Comparison of ENCODE assay signal across 8 cellular contexts in genomic region chr11:108788565-108789199, GRCh38.
A peak's percentile ranks its signal among the peaks of the same experiment; 100 is the strongest.
DNase-seq lines count a peak whose midpoint lies in the region; ATAC-seq and TF ChIP-seq lines count a peak whose summit lies in the region.

No MANE protein-coding gene starts in this region.

- no peak overlapping the region for H3K27ac Mint-ChIP-seq in brain
- H3K27ac Mint-ChIP-seq in natural killer cell treated with Interleukin-12 subunit alpha and Interleukin-12 subunit beta and Interleukin-15 and Interleukin-18, amount 100 ng/mL, for 72 hours, result no peak overlapping the region

- H3K27ac ChIP-seq in HL-60 (replicated peaks) (no peak overlapping the region), osteoblast (ENCODE audit: low read depth, low read length) (no peak overlapping the region)

- no peak overlapping the region for H3K4me2 ChIP-seq in osteoblast (ENCODE audit: insufficient read depth, low read length)

- no peaks in the 10 kb centered on the region for H3K9me3 ChIP-seq in osteoblast (ENCODE audit: low read depth, low read length)

- no peaks in the 10 kb centered on the region for H3K27me3 Mint-ChIP-seq in brain
- no peaks in the 10 kb centered on the region for H3K27me3 Mint-ChIP-seq in natural killer cell treated with Interleukin-12 subunit alpha and Interleukin-12 subunit beta and Interleukin-15 and Interleukin-18, amount 100 ng/mL, for 72 hours

- peaks cover 21% of the 10 kb centered on the region for H3K4me1 Mint-ChIP-seq in brain
- H3K4me1 Mint-ChIP-seq in natural killer cell treated with Interleukin-12 subunit alpha and Interleukin-12 subunit beta and Interleukin-15 and Interleukin-18, amount 100 ng/mL, for 72 hours (ENCODE audit: low read depth in 2 of 2), result peaks cover 37 to 41% of the 10 kb centered on the region in 2 donors

- H3K79me2 ChIP-seq in osteoblast (ENCODE audit: insufficient read depth, low read length), result peaks cover 47% of the 10 kb centered on the region

- peak; percentile 24 for TF ChIP-seq CTCF in HL-60 (IDR thresholded peaks at IDR 0.05; ENCODE audit: insufficient read depth, low read length)
- peak; percentile 25 to 50 for TF ChIP-seq CTCF in brain (conservative IDR thresholded peaks at IDR 0.05)
- peak; percentile 53 for TF ChIP-seq CTCF in osteoblast (IDR thresholded peaks at IDR 0.05; ENCODE audit: extremely low read depth, low read depth, low read length)

- peaks cover 27% of the 10 kb centered on the region for H3K36me3 Mint-ChIP-seq in brain
- H3K36me3 Mint-ChIP-seq in natural killer cell treated with Interleukin-12 subunit alpha and Interleukin-12 subunit beta and Interleukin-15 and Interleukin-18, amount 100 ng/mL, for 72 hours, result no peaks in the 10 kb centered on the region

- DNase-seq in DMS53 (lab: John Stamatoyannopoulos, UW), result peak; percentile 21
- no peak for DNase-seq in DMS53 treated with DMSO at 0.1 percent for 48 hours (lab: John Stamatoyannopoulos, UW; ENCODE audit: unreplicated experiment)
- DNase-seq in HL-60 (ENCODE audit: low read depth in 1 of 2, low spot score in 1 of 2), result no peak
- DNase-seq in osteoblast (ENCODE audit: insufficient read length, low spot score, missing footprints), result peak; percentile 43
- DNase-seq in middle frontal gyrus (ENCODE audit: extremely low spot score, low spot score), result no peak
- DNase-seq in natural killer cell treated with Interleukin-12 subunit alpha and Interleukin-12 subunit beta and Interleukin-15 and Interleukin-18, amount 100 ng/mL, for 72 hours (ENCODE audit: low spot score), result no peak
- DNase-seq in DMS153 (lab: John Stamatoyannopoulos, UW), result no peak

- H3K36me3 ChIP-seq in osteoblast (ENCODE audit: insufficient read depth, low read length), result no peaks in the 10 kb centered on the region

- no peaks in the 10 kb centered on the region for H4K20me1 ChIP-seq in osteoblast (ENCODE audit: insufficient read depth, low read length)

- no peak overlapping the region for H3K4me3 Mint-ChIP-seq in brain
- no peak overlapping the region for H3K4me3 Mint-ChIP-seq in natural killer cell treated with Interleukin-12 subunit alpha and Interleukin-12 subunit beta and Interleukin-15 and Interleukin-18, amount 100 ng/mL, for 72 hours

- no peak overlapping the region for H3K4me3 ChIP-seq in HL-60 (replicated peaks; ENCODE audit: insufficient read depth, low read length)
- no peak overlapping the region for H3K4me3 ChIP-seq in osteoblast (ENCODE audit: insufficient read depth, low read length)

- H3K9me3 Mint-ChIP-seq in brain, result peaks cover 16 to 25% (median 24%) of the 10 kb centered on the region in 5 experiments
- no peaks in the 10 kb centered on the region for H3K9me3 Mint-ChIP-seq in natural killer cell treated with Interleukin-12 subunit alpha and Interleukin-12 subunit beta and Interleukin-15 and Interleukin-18, amount 100 ng/mL, for 72 hours

- H2AFZ ChIP-seq in osteoblast (ENCODE audit: low read length), result peak overlapping the region; percentile 57

- H3K4me1 ChIP-seq in osteoblast (ENCODE audit: insufficient read depth, low read length), result peaks cover 4% of the 10 kb centered on the region

- no peak for ATAC-seq in natural killer cell treated with Interleukin-12 subunit alpha and Interleukin-12 subunit beta and Interleukin-15 and Interleukin-18, amount 100 ng/mL, for 72 hours

- H3K27me3 ChIP-seq in HL-60 (ENCODE audit: insufficient read depth, poor library complexity, severe bottlenecking), result no peaks in the 10 kb centered on the region
- H3K27me3 ChIP-seq in osteoblast (ENCODE audit: insufficient read depth, low read length), result no peaks in the 10 kb centered on the region

Comparison
In these comparisons a context has a peak if more than half of its experiments do, and no peak if none do; other contexts are left out.
1. DNase-seq: peak in DMS53 (single experiment) and osteoblast (single experiment); none in DMS53 treated with DMSO at 0.1 percent for 48 hours (single experiment), HL-60 (0 of 2), middle frontal gyrus (single experiment), natural killer cell treated with Interleukin-12 subunit alpha and Interleukin-12 subunit beta and Interleukin-15 and Interleukin-18, amount 100 ng/mL, for 72 hours (single experiment) and DMS153 (single experiment).
2. Peak in every context shown above with its lines, with median percentiles within 50 percentile points of each other: CTCF ChIP-seq.